In the genomic region with DNA sequence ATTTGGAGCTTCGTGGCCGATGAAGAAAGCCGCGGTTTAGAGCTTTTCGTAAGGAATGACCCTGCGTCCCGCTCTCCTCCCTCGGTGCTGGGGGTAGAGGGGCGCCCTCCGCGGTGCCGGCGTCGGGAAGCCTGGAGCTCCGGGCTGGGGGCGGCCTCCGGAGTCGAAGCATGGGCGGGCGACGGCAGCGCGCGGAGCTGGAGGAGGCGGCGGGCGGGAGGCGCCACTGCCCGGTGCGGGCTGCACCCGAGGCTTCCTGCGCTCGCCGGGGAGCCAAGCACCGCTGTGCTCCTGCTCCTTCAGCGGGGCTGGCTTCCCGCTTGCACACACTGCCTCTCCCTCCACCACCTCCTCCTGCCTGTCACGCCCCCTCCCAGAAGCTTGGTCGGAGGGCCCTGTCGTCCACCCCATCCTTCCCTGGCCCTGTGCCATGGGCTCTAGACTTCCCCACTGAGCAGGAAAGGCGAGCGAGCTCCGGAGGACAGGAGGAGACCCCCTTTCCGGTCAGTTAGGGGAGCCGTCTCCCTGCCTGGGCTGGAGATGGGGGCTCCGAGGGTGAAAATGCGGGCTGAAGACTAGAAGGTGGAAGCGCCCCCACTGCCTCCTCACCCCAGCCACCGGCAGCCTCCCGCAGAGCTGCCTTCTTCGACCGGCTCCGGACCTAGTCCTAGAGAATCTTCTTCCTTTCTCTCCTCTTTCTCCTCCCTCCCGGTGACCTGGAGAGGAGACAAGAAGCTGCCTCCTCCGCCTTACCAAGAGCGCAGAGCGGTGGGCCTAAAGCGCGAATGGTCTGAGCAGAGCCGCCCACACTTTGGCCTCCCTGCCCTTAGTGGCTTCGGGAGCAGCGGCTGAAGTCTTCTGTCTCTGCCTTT, we compare ENCODE assay signal across 9 cellular contexts. TPM values are rescaled to one million over a fixed set of nuclear protein-coding genes. Genes with fewer than 3 reads are reported as not detected.
DNase-seq lines count a peak whose midpoint lies in the region; ATAC-seq and TF ChIP-seq lines count a peak whose summit lies in the region.
"Had no signal": no experiment of that assay in that cellular context is flagged by ENCODE, and none has a peak within 500 bp of the region (broad histone marks: within the 10 kb centered on the region; RNA-seq: fewer than 3 reads in every experiment).

No MANE protein-coding gene starts in this region.

- no peaks in the 10 kb centered on the region for H3K9me3 ChIP-seq in T-helper 17 cell (ENCODE audit: control insufficient read depth, low read length, poor library complexity, severe bottlenecking)
- H3K9me3 ChIP-seq: SJCRH30 had no signal

- H3K36me3 Mint-ChIP-seq in T-helper 17 cell (ENCODE audit: low read depth) = peaks cover 3% of the 10 kb centered on the region
- H3K36me3 Mint-ChIP-seq in glutamatergic neuron (ENCODE audit: unreplicated experiment) = no peaks in the 10 kb centered on the region

- H3K4me1 Mint-ChIP-seq in T-helper 17 cell (peaks cover 4% of the 10 kb centered on the region), glutamatergic neuron (ENCODE audit: low read depth, unreplicated experiment) (peaks cover 13% of the 10 kb centered on the region)

- ATAC-seq in T-helper 17 cell = no peak
- ATAC-seq in HG03135 (IDR thresholded peaks at IDR 0.05; ENCODE audit: unreplicated experiment) = no peak

- peaks cover 66% of the 10 kb centered on the region for H3K27me3 Mint-ChIP-seq in T-helper 17 cell
- H3K27me3 Mint-ChIP-seq in glutamatergic neuron (ENCODE audit: unreplicated experiment) = peaks cover 6% of the 10 kb centered on the region

- H3K4me3 Mint-ChIP-seq in T-helper 17 cell (peak overlapping the region; percentile 67), glutamatergic neuron (ENCODE audit: unreplicated experiment) (peak overlapping the region; percentile 87)

- DNase-seq in GM03348 (ENCODE audit: low spot score) (peak; percentile 76), T-helper 17 cell (no peak), glutamatergic neuron (peak; percentile 37), retinal pigment epithelial cell (ENCODE audit: low read depth) (no peak), GF-D8 (lab: John Stamatoyannopoulos, UW) (no peak), NCI-H1436 (lab: John Stamatoyannopoulos, UW) (no peak), DMS79 treated with DMSO at 0.1 percent for 48 hours (lab: John Stamatoyannopoulos, UW) (no peak)
- DNase-seq: SJCRH30 had no signal

- H3K4me3 ChIP-seq in retinal pigment epithelial cell (ENCODE audit: low read length) = peak overlapping the region; percentile 56
- H3K4me3 ChIP-seq: SJCRH30 had no signal

- no peak overlapping the region for H3K27ac Mint-ChIP-seq in T-helper 17 cell
- no peak overlapping the region for H3K27ac Mint-ChIP-seq in glutamatergic neuron (ENCODE audit: unreplicated experiment)

- TF ChIP-seq CTCF in glutamatergic neuron (IDR thresholded peaks at IDR 0.05; ENCODE audit: partially characterized antibody, unreplicated experiment) (no peak), retinal pigment epithelial cell (conservative IDR thresholded peaks at IDR 0.05; ENCODE audit: low read depth, low read length) (no peak)

- H3K9me3 Mint-ChIP-seq in glutamatergic neuron (ENCODE audit: unreplicated experiment) = peaks cover 13% of the 10 kb centered on the region

RNA-seq across cellular contexts. Expression of a gene that starts 1.8 kb away (rescaled TPM):
- under 1 TPM; 0.55 to 0.67 TPM for total RNA-seq in T-helper 17 cell
- 1.2 TPM for total RNA-seq in glutamatergic neuron (ENCODE audit: unreplicated experiment)

Comparison
In these comparisons a context has a peak if more than half of its experiments do, and no peak if none do; other contexts are left out.
1. DNase-seq: peak in GM03348 (single experiment) and glutamatergic neuron (single experiment); none in T-helper 17 cell (0 of 3), retinal pigment epithelial cell (single experiment), GF-D8 (single experiment), NCI-H1436 (single experiment) and DMS79 treated with DMSO at 0.1 percent for 48 hours (single experiment).